ENCODE assay signal across 8 cellular contexts in genomic region chr2:64987963-64988419, GRCh38. TPM values are rescaled to one million over a fixed set of nuclear protein-coding genes. Genes with fewer than 3 reads are reported as not detected.
DNase-seq lines count a peak whose midpoint lies in the region; ATAC-seq and TF ChIP-seq lines count a peak whose summit lies in the region.

No MANE protein-coding gene starts in this region.

- peaks cover 16% of the 10 kb centered on the region for H3K27me3 Mint-ChIP-seq in activated CD4-positive, alpha-beta T cell treated with anti-CD3 and anti-CD28 coated beads, Interleukin-2, amount 10 ng/mL, durations not matched to agents 24 days and 14 days

- intact Hi-C loops in activated CD4-positive, alpha-beta T cell treated with anti-CD3 and anti-CD28 coated beads, Interleukin-2, amount 10 ng/mL, durations not matched to agents 24 days and 14 days (cut with micrococcal nuclease), result loop anchor here (1.0 to 10.0 kb wide), 12 partner anchors 41 to 953 kb away; partner anchors contain the start of genes ACTR2, AFTPH, SERTAD2 and SPRED2

- no peaks in the 10 kb centered on the region for H3K36me3 ChIP-seq in neutrophil

- H3K4me1 Mint-ChIP-seq in activated CD4-positive, alpha-beta T cell treated with anti-CD3 and anti-CD28 coated beads, Interleukin-2, amount 10 ng/mL, durations not matched to agents 24 days and 14 days, result peaks cover 48% of the 10 kb centered on the region

- H3K27ac ChIP-seq in neutrophil, result peak overlapping the region; percentile 61

- DNase-seq in activated CD4-positive, alpha-beta T cell treated with anti-CD3 and anti-CD28 coated beads, Interleukin-2, amount 10 ng/mL, durations not matched to agents 24 days and 14 days, result no peak
- DNase-seq in activated CD4-positive, alpha-beta T cell treated with anti-CD3 and anti-CD28 coated beads for 1 hour, result no peak
- DNase-seq in SIG-M5 (lab: John Stamatoyannopoulos, UW) (peak; percentile 60), epithelial cell of esophagus (ENCODE audit: low read depth) (peak; percentile 80), NCI-H2196 (lab: John Stamatoyannopoulos, UW; ENCODE audit: unreplicated experiment) (no peak), inferior parietal cortex (ENCODE audit: extremely low spot score) (no peak)

- H3K4me3 Mint-ChIP-seq in activated CD4-positive, alpha-beta T cell treated with anti-CD3 and anti-CD28 coated beads, Interleukin-2, amount 10 ng/mL, durations not matched to agents 24 days and 14 days, result peak overlapping the region; percentile 77

- no peaks in the 10 kb centered on the region for H3K9me3 ChIP-seq in neutrophil

- ATAC-seq in HG02870 (IDR thresholded peaks at IDR 0.05; ENCODE audit: unreplicated experiment), result no peak

- TF ChIP-seq CTCF in epithelial cell of esophagus (IDR thresholded peaks at IDR 0.05; ENCODE audit: insufficient read depth, low read depth, low read length, missing control alignments), result no peak
- no peak for TF ChIP-seq CTCF in neutrophil (IDR thresholded peaks at IDR 0.05)

- no peaks in the 10 kb centered on the region for H3K9me3 Mint-ChIP-seq in activated CD4-positive, alpha-beta T cell treated with anti-CD3 and anti-CD28 coated beads, Interleukin-2, amount 10 ng/mL, durations not matched to agents 24 days and 14 days

- H3K27ac Mint-ChIP-seq in activated CD4-positive, alpha-beta T cell treated with anti-CD3 and anti-CD28 coated beads, Interleukin-2, amount 10 ng/mL, durations not matched to agents 24 days and 14 days, result peak overlapping the region; percentile 77

- H3K27me3 ChIP-seq in neutrophil, result no peaks in the 10 kb centered on the region

- H3K4me3 ChIP-seq in epithelial cell of esophagus (ENCODE audit: low read length), result peak overlapping the region; percentile 47
- H3K4me3 ChIP-seq in neutrophil (ENCODE audit: low read depth in 1 of 2, low read length in 1 of 2), result peak overlapping the region; percentile 59 to 93

- peaks cover 24 to 26% of the 10 kb centered on the region in 2 experiments for H3K4me1 ChIP-seq in neutrophil (ENCODE audit: control insufficient read depth in 1 of 2, insufficient read depth in 1 of 2, low read depth in 1 of 2, low read length in 1 of 2)

- H3K36me3 Mint-ChIP-seq in activated CD4-positive, alpha-beta T cell treated with anti-CD3 and anti-CD28 coated beads, Interleukin-2, amount 10 ng/mL, durations not matched to agents 24 days and 14 days (ENCODE audit: low read depth), result peaks cover 8% of the 10 kb centered on the region

RNA-seq across cellular contexts. Expression of gene SLC1A4, which starts 1.2 kb away (rescaled TPM):
- total RNA-seq in activated CD4-positive, alpha-beta T cell treated with anti-CD3 and anti-CD28 coated beads, Interleukin-2, amount 10 ng/mL, durations not matched to agents 24 days and 14 days, result 12.4 and 13.1 TPM in 2 replicates

Comparison
In these comparisons a context has a peak if more than half of its experiments do, and no peak if none do; other contexts are left out.
1. DNase-seq: peak in SIG-M5 (single experiment) and epithelial cell of esophagus (single experiment); none in activated CD4-positive, alpha-beta T cell treated with anti-CD3 and anti-CD28 coated beads, Interleukin-2, amount 10 ng/mL, durations not matched to agents 24 days and 14 days (single experiment), activated CD4-positive, alpha-beta T cell treated with anti-CD3 and anti-CD28 coated beads for 1 hour (single experiment), NCI-H2196 (single experiment) and inferior parietal cortex (single experiment).